In the genomic region with DNA sequence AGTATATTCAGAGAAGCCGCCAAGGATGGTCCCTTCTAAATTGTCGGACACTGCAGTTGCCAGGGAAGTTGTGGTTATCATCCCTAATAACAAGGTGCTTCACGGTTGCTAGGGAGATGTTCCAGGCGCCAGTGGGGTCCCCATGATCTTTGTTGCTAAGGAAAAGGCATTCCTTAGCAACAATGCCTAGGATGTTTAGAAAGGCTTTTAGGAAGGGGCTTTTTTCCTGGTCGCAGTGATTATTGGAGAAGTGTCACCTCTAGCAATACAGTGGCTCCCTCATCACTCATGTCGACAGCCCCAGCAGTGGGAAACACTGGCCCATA, we compare ENCODE assay signal across 13 cellular contexts. TPM values are rescaled to one million over a fixed set of nuclear protein-coding genes. Genes with fewer than 3 reads are reported as not detected.
A peak's percentile ranks its signal among the peaks of the same experiment; 100 is the strongest.
DNase-seq lines count a peak whose midpoint lies in the region; ATAC-seq, FAIRE-seq and TF ChIP-seq lines count a peak whose summit lies in the region.
"Had no signal": no experiment of that assay in that cellular context is flagged by ENCODE, and none has a peak within 500 bp of the region (broad histone marks: within the 10 kb centered on the region; RNA-seq: fewer than 3 reads in every experiment).

No MANE protein-coding gene starts in this region.

- TSS peak; percentile 31 for BruUV-seq in PC-3 (replicated peaks; lab: Mats Ljungman, UMichigan)

- peaks cover 17% of the 10 kb centered on the region for H3K4me1 ChIP-seq in DOHH2 (ENCODE audit: control insufficient read depth, low read length)
- H3K4me1 ChIP-seq in PC-3 (ENCODE audit: insufficient read depth, low read length) = no peaks in the 10 kb centered on the region
- H3K4me1 ChIP-seq in kidney (ENCODE audit: control insufficient read depth in 1 of 2, insufficient read depth in 1 of 2, low read depth in 1 of 2, low read length in 2 of 2) = peaks cover 0 to 4% of the 10 kb centered on the region in 2 donors
- H3K4me1 ChIP-seq in parathyroid adenoma = peaks cover 8% of the 10 kb centered on the region
- no peaks in the 10 kb centered on the region for H3K4me1 ChIP-seq in upper lobe of right lung
- H3K4me1 ChIP-seq in esophagus squamous epithelium = no peaks in the 10 kb centered on the region

- no peak for FAIRE-seq in kidney (lab: Jason Lieb, UNC)
- FAIRE-seq: GM12878 had no signal

- DNase-seq in PC-3 = peak; percentile 1
- peak; percentile 22 for DNase-seq in kidney
- DNase-seq in upper lobe of right lung = no peak
- no peak for DNase-seq in esophagus squamous epithelium (lab: John Stamatoyannopoulos, UW)
- no peak for DNase-seq in AG08396 (ENCODE audit: low spot score)
- DNase-seq: GOT3, MG63, NCI-H1694, SHP77 treated with DMSO at 0.1 percent for 48 hours had no signal

- H3K79me2 ChIP-seq in DOHH2 (ENCODE audit: control insufficient read depth, low read length) (no peaks in the 10 kb centered on the region), PC-3 (ENCODE audit: low read length) (no peaks in the 10 kb centered on the region), parathyroid adenoma (peaks cover 4% of the 10 kb centered on the region)

- CTCF ChIA-PET in PC-3 (lab: Charles Lee) = no interaction called here

- H4K20me1 ChIP-seq in DOHH2 (ENCODE audit: control insufficient read depth, insufficient read depth, low read depth, low read length) (0 out of 2 replicates have a peak, but pooled peaks cover 8% of the 10 kb centered on the region), PC-3 (ENCODE audit: low read length) (no peaks in the 10 kb centered on the region)

- H3K4me2 ChIP-seq in DOHH2 (ENCODE audit: low read length) = 0 out of 2 replicates have a peak overlapping the region, but pooled peaks have one; percentile 9
- no peak overlapping the region for H3K4me2 ChIP-seq in PC-3 (ENCODE audit: low read length)
- H3K4me2 ChIP-seq in parathyroid adenoma (ENCODE audit: low read length) = no peak overlapping the region
- H3K4me2 ChIP-seq: KMS-11 had no signal

- H3K9ac ChIP-seq in PC-3 (ENCODE audit: low read length) (no peak overlapping the region), kidney (ENCODE audit: low read length in 2 of 2) (no peak overlapping the region), parathyroid adenoma (no peak overlapping the region)
- H3K9ac ChIP-seq: KMS-11 had no signal

- H3K27me3 ChIP-seq in DOHH2 (ENCODE audit: control insufficient read depth, low read length) (no peaks in the 10 kb centered on the region), PC-3 (ENCODE audit: low read length) (no peaks in the 10 kb centered on the region), parathyroid adenoma (ENCODE audit: control insufficient read depth, insufficient read depth, low read length) (no peaks in the 10 kb centered on the region), upper lobe of right lung (no peaks in the 10 kb centered on the region), esophagus squamous epithelium (no peaks in the 10 kb centered on the region)
- H3K27me3 ChIP-seq: MG63 had no signal

- peaks cover 11% of the 10 kb centered on the region; the same call in 1 of the 2 replicates for H3K36me3 ChIP-seq in DOHH2 (ENCODE audit: control insufficient read depth, low read length)
- H3K36me3 ChIP-seq in PC-3 (ENCODE audit: low read depth, low read length) = peaks cover 23% of the 10 kb centered on the region
- no peaks in the 10 kb centered on the region for H3K36me3 ChIP-seq in kidney (ENCODE audit: control insufficient read depth in 1 of 2, insufficient read depth in 2 of 2, low read length in 2 of 2)
- H3K36me3 ChIP-seq in parathyroid adenoma (ENCODE audit: control insufficient read depth, insufficient read depth, low read length) = no peaks in the 10 kb centered on the region
- peaks cover 6% of the 10 kb centered on the region for H3K36me3 ChIP-seq in upper lobe of right lung
- H3K36me3 ChIP-seq in esophagus squamous epithelium = peaks cover 0 to 59% (median 5%) of the 10 kb centered on the region in 3 donors

- TF ChIP-seq CTCF in DOHH2 (IDR thresholded peaks at IDR 0.05; ENCODE audit: low read depth, low read length, poor library complexity, severe bottlenecking) (no peak), PC-3 (conservative IDR thresholded peaks at IDR 0.05; ENCODE audit: low read depth, low read length) (no peak), kidney (IDR thresholded peaks at IDR 0.05; ENCODE audit: borderline replicate concordance, extremely low read depth, insufficient read depth) (no peak), parathyroid adenoma (IDR thresholded peaks at IDR 0.05) (no peak), upper lobe of right lung (IDR thresholded peaks at IDR 0.05) (no peak), esophagus squamous epithelium (IDR thresholded peaks at IDR 0.05) (no peak)

- POLR2A ChIA-PET in PC-3 (lab: Charles Lee; ENCODE audit: unreplicated experiment) = no interaction called here

- WGBS in esophagus squamous epithelium, 2 donors = 79 to 80% methylated on average over 4 to 6 of the region's 6 CpGs

- H3K9me2 ChIP-seq in DOHH2 (replicated peaks; ENCODE audit: control insufficient read depth, low read length) (no peaks in the 10 kb centered on the region), PC-3 (replicated peaks; ENCODE audit: low read length) (no peaks in the 10 kb centered on the region)

- H3F3A ChIP-seq in DOHH2 (ENCODE audit: control insufficient read depth, insufficient read depth) = peaks cover 6% of the 10 kb centered on the region; the same call in 1 of the 2 replicates
- no peaks in the 10 kb centered on the region for H3F3A ChIP-seq in PC-3 (ENCODE audit: low read length, unreplicated experiment)

- no peak overlapping the region for H3K4me3 ChIP-seq in DOHH2 (ENCODE audit: low read length)
- H3K4me3 ChIP-seq in PC-3 (ENCODE audit: low read length) = no peak overlapping the region
- no peak overlapping the region for H3K4me3 ChIP-seq in kidney (ENCODE audit: low read length in 2 of 2)
- H3K4me3 ChIP-seq in parathyroid adenoma (ENCODE audit: low read depth, low read length) = no peak overlapping the region
- H3K4me3 ChIP-seq in upper lobe of right lung = no peak overlapping the region
- no peak overlapping the region for H3K4me3 ChIP-seq in esophagus squamous epithelium
- H3K4me3 ChIP-seq: GM12878, MG63 had no signal

- ATAC-seq in PC-3 (no peak), upper lobe of right lung (no peak)

- H3K9me3 ChIP-seq in DOHH2 (ENCODE audit: control insufficient read depth, insufficient read depth, low read length) = no peaks in the 10 kb centered on the region
- H3K9me3 ChIP-seq in PC-3 (ENCODE audit: low read length) = no peaks in the 10 kb centered on the region
- H3K9me3 ChIP-seq in kidney (ENCODE audit: control insufficient read depth in 1 of 2, low read length in 2 of 2) = no peaks in the 10 kb centered on the region
- H3K9me3 ChIP-seq in parathyroid adenoma (ENCODE audit: control insufficient read depth, low read length) = no peaks in the 10 kb centered on the region
- no peaks in the 10 kb centered on the region for H3K9me3 ChIP-seq in upper lobe of right lung
- H3K9me3 ChIP-seq in esophagus squamous epithelium = no peaks in the 10 kb centered on the region
- H3K9me3 ChIP-seq: MG63 had no signal

- H2AFZ ChIP-seq in PC-3 (ENCODE audit: low read length) (no peak overlapping the region), parathyroid adenoma (no peak overlapping the region)

- H3K27ac ChIP-seq in DOHH2 (ENCODE audit: low read depth, low read length) = no peak overlapping the region
- H3K27ac ChIP-seq in PC-3 (ENCODE audit: low read length) = no peak overlapping the region
- no peak overlapping the region for H3K27ac ChIP-seq in kidney (ENCODE audit: low read depth in 2 of 2, low read length in 2 of 2)
- H3K27ac ChIP-seq in parathyroid adenoma = peak overlapping the region; percentile 22
- H3K27ac ChIP-seq in upper lobe of right lung = no peak overlapping the region
- H3K27ac ChIP-seq in esophagus squamous epithelium = no peak overlapping the region
- H3K27ac ChIP-seq: KMS-11 had no signal

- intact Hi-C loops in PC-3 (cut with micrococcal nuclease) (no loop called here), kidney (cut with DNase I) (loop anchor here (10.0 kb wide), 1 partner anchor 56 kb away; no protein-coding TSS in a partner anchor), upper lobe of right lung (cut with DNase I) (no loop called here), esophagus squamous epithelium (cut with DNase I) (no loop called here)

- no peak for TF ChIP-seq POLR2A in esophagus squamous epithelium (IDR thresholded peaks at IDR 0.05)

RNA-seq across cellular contexts. Expression of gene TMC4, which starts 6.3 kb away (rescaled TPM):
- total RNA-seq in PC-3 (2014; rRNA removed) = 11.2 and 13.4 TPM in 2 replicates
- total RNA-seq in kidney = 98.9 TPM
- 64.6 TPM for polyA plus RNA-seq in kidney (ENCODE audit: insufficient read depth, low read depth, low replicate concordance)
- 48.3 TPM for total RNA-seq in upper lobe of right lung
- total RNA-seq in esophagus squamous epithelium = 10 to 100 TPM in 3 of 4 donors, 1 to 10 TPM in 1; 4.0 to 45.6 (median 17.5) TPM

RNA-seq across cellular contexts. Expression of gene MBOAT7, which starts 10.2 kb away (rescaled TPM):
- total RNA-seq in PC-3 (2014; rRNA removed) = 231 and 261 TPM in 2 replicates
- 64.4 TPM for total RNA-seq in kidney
- 41.6 TPM for polyA plus RNA-seq in kidney (ENCODE audit: insufficient read depth, low read depth, low replicate concordance)
- total RNA-seq in upper lobe of right lung = 57.9 TPM
- total RNA-seq in esophagus squamous epithelium = 10 to 100 TPM; 32.2 to 56.2 (median 40.8) TPM

RNA-seq across cellular contexts. Expression of gene TSEN34, which starts 11.9 kb away (rescaled TPM):
- total RNA-seq in PC-3 (2014; rRNA removed) = 122 and 173 TPM in 2 replicates
- 33.8 TPM for total RNA-seq in kidney
- polyA plus RNA-seq in kidney (ENCODE audit: insufficient read depth, low read depth, low replicate concordance) = 51.0 TPM
- 34.7 TPM for total RNA-seq in upper lobe of right lung
- total RNA-seq in esophagus squamous epithelium = 10 to 100 TPM; 56.1 to 70.9 (median 64.4) TPM

RNA-seq across cellular contexts. Expression of gene LENG1, which starts 19.7 kb away (rescaled TPM):
- total RNA-seq in PC-3 (2014; rRNA removed) (13.6 and 18.8 TPM in 2 replicates), kidney (8.0 TPM), upper lobe of right lung (9.2 TPM), esophagus squamous epithelium (1 to 10 TPM; 1.7 to 4.7 (median 4.3) TPM)
- polyA plus RNA-seq in kidney (ENCODE audit: insufficient read depth, low read depth, low replicate concordance) = 12.2 TPM

RNA-seq across cellular contexts. Expression of gene RPS9, which starts 21.4 kb away (rescaled TPM):
- total RNA-seq in PC-3 (2014; rRNA removed) = 3,477 and 3,621 TPM in 2 replicates
- total RNA-seq in kidney = 1,209 TPM
- polyA plus RNA-seq in kidney (ENCODE audit: insufficient read depth, low read depth, low replicate concordance) = 2,020 TPM
- 1,039 TPM for total RNA-seq in upper lobe of right lung
- 1,000 to 10,000 TPM; 1,466 to 2,803 (median 2,105) TPM for total RNA-seq in esophagus squamous epithelium

Comparison
In these comparisons a context has a peak if more than half of its experiments do, and no peak if none do; other contexts are left out.
1. DNase-seq: peak in PC-3 (single experiment) and kidney (single experiment); none in upper lobe of right lung (single experiment), esophagus squamous epithelium (single experiment) and AG08396 (single experiment).